1 cellular context compared by ENCODE assay signal in genomic region chr13:75365724-75366173, GRCh38.
TF ChIP-seq lines count a peak whose summit lies in the region.

No MANE protein-coding gene starts in this region.

TF ChIP-seq in SK-N-SH, 30 proteins besides CTCF, POLR2A, EP300 and RAD21 (continued from another document):
- no peak for TF ChIP-seq REST (IDR thresholded peaks at IDR 0.05; ENCODE audit: low read depth, low read length)
- peak; percentile 66; the same call in 1 of the 2 replicates for TF ChIP-seq TEAD4 (IDR thresholded peaks at IDR 0.05; ENCODE audit: borderline replicate concordance, insufficient read depth)
- TF ChIP-seq FOSL2 (IDR thresholded peaks at IDR 0.05; ENCODE audit: borderline replicate concordance, low read depth), result peak; percentile 80; the same call in 1 of the 2 replicates
- no peak for TF ChIP-seq USF1 (IDR thresholded peaks at IDR 0.05; ENCODE audit: borderline replicate concordance, low read depth)
TF ChIP-seq in SK-N-SH: peak in this region for 8.
